6 cellular contexts compared by ENCODE assay signal in genomic region chr1:47731730-47732129, GRCh38.
"Had no signal": no experiment of that assay in that cellular context is flagged by ENCODE, and none has a peak within 500 bp of the region (broad histone marks: within the 10 kb centered on the region; RNA-seq: fewer than 3 reads in every experiment).

No MANE protein-coding gene starts in this region.

- H2AFZ ChIP-seq: GM23248 had no signal

- H3K4me3 ChIP-seq: GM23248, HAP-1 had no signal

- H3K27ac ChIP-seq: GM23248 had no signal

- H3K9ac ChIP-seq: GM23248 had no signal

- ATAC-seq: HCT116 had no signal

- H3K4me1 ChIP-seq: HAP-1 had no signal

- H3K9me3 ChIP-seq: HAP-1 had no signal

- DNase-seq: GM23248, GOT3, H7, IMR-90 had no signal

- H3K36me3 ChIP-seq: HAP-1 had no signal
